In genomic region chr12:45407967-45408743, GRCh38 we compare ENCODE assay signal across 1 cellular context.
TF ChIP-seq lines count a peak whose summit lies in the region.

No MANE protein-coding gene starts in this region.

TF ChIP-seq in IMR-90, 13 proteins besides CTCF, POLR2A, EP300 and RAD21 (continued from another document):
- TF ChIP-seq ELK1 (IDR thresholded peaks at IDR 0.05; ENCODE audit: borderline replicate concordance, low read depth, low read length), result no peak
- no peak for TF ChIP-seq MAFK (IDR thresholded peaks at IDR 0.05; ENCODE audit: low read depth, low read length)
- no peak for TF ChIP-seq RCOR1 (IDR thresholded peaks at IDR 0.05; ENCODE audit: insufficient replicate concordance, low read length)
- no peak for TF ChIP-seq MAZ (IDR thresholded peaks at IDR 0.05; ENCODE audit: borderline replicate concordance, low read depth, low read length)
- no peak for TF ChIP-seq BHLHE40 (IDR thresholded peaks at IDR 0.05; ENCODE audit: low read depth, low read length)
- no peak for TF ChIP-seq FOS (IDR thresholded peaks at IDR 0.05; ENCODE audit: low read depth, low read length)
- TF ChIP-seq CEBPB (IDR thresholded peaks at IDR 0.05; ENCODE audit: low read depth, low read length), result no peak
- no peak for TF ChIP-seq RFX5 (IDR thresholded peaks at IDR 0.05; ENCODE audit: low read depth, low read length)
- TF ChIP-seq NFE2L2 (IDR thresholded peaks at IDR 0.05; ENCODE audit: low read depth, low read length), result no peak
- TF ChIP-seq MXI1 (IDR thresholded peaks at IDR 0.05; ENCODE audit: borderline replicate concordance, low read depth, low read length), result no peak
- TF ChIP-seq USF2 (IDR thresholded peaks at IDR 0.05; ENCODE audit: low read depth, low read length), result no peak
- TF ChIP-seq CHD1 (IDR thresholded peaks at IDR 0.05; ENCODE audit: low read depth, low read length), result no peak
TF ChIP-seq in IMR-90: peak in this region for 0.
